24 cellular contexts compared by ENCODE assay signal in genomic region chr6:120587381-120587780, GRCh38.
"Had no signal": no experiment of that assay in that cellular context is flagged by ENCODE, and none has a peak within 500 bp of the region (broad histone marks: within the 10 kb centered on the region; RNA-seq: fewer than 3 reads in every experiment).

No MANE protein-coding gene starts in this region.

- H3K9me3 Mint-ChIP-seq: nephron progenitor cell had no signal

- H3K4me3 ChIP-seq: esophagus muscularis mucosa, gastroesophageal sphincter, heart left ventricle, hepatocyte, left lung, ovary, psoas muscle, sigmoid colon, stomach, thyroid gland, vagina had no signal

- ATAC-seq: foreskin keratinocyte; gastroesophageal sphincter; heart left ventricle; left cardiac atrium; left lung; naive thymus-derived CD8-positive, alpha-beta T cell; psoas muscle; right cardiac atrium; stimulated activated effector memory CD8-positive, alpha-beta T cell treated with anti-CD3 and anti-CD28 coated beads, Interleukin-12 subunit alpha, Interleukin-12 subunit beta, amount 100 ng/mL, for 72 hours had no signal

- DNase-seq: effector CD8-positive, alpha-beta T cell; foreskin keratinocyte; heart left ventricle; left cardiac atrium; left lung; naive thymus-derived CD8-positive, alpha-beta T cell; nephron progenitor cell; occipital lobe; ovary; posterior cingulate gyrus; psoas muscle; right cardiac atrium; sigmoid colon; stimulated activated CD4-positive, alpha-beta T cell treated with anti-CD3 and anti-CD28 coated beads, Interleukin-2, amount 100 ng/mL, for 24 hours; stimulated activated CD4-positive, alpha-beta T cell treated with anti-CD3 and anti-CD28 coated beads, Interleukin-4, amount 100 ng/mL, for 24 hours; stimulated activated naive CD4-positive, alpha-beta T cell treated with Interleukin-2 at 50 U/mL for 16 hours; stomach; thyroid gland; trophoblast cell had no signal

- H3K27me3 Mint-ChIP-seq: naive thymus-derived CD8-positive, alpha-beta T cell had no signal

- H3K27me3 ChIP-seq: esophagus muscularis mucosa, foreskin keratinocyte, gastroesophageal sphincter, heart left ventricle, hepatocyte, left lung, ovary, sigmoid colon, stomach, thyroid gland, vagina had no signal

- H3K27ac Mint-ChIP-seq: naive thymus-derived CD8-positive, alpha-beta T cell; nephron progenitor cell; stimulated activated effector memory CD8-positive, alpha-beta T cell treated with anti-CD3 and anti-CD28 coated beads, Interleukin-12 subunit alpha, Interleukin-12 subunit beta, amount 100 ng/mL, for 72 hours had no signal

- H3K79me2 ChIP-seq: hepatocyte had no signal

- H3K27ac ChIP-seq: esophagus muscularis mucosa, foreskin keratinocyte, gastroesophageal sphincter, heart left ventricle, hepatocyte, left lung, ovary, psoas muscle, sigmoid colon, stomach, thyroid gland, vagina had no signal

- H3K9me3 ChIP-seq: esophagus muscularis mucosa, left lung, ovary, psoas muscle, sigmoid colon, stomach, thyroid gland, vagina had no signal

- H3K36me3 Mint-ChIP-seq: naive thymus-derived CD8-positive, alpha-beta T cell; stimulated activated effector memory CD8-positive, alpha-beta T cell treated with anti-CD3 and anti-CD28 coated beads, Interleukin-12 subunit alpha, Interleukin-12 subunit beta, amount 100 ng/mL, for 72 hours had no signal

- H3K4me2 ChIP-seq: hepatocyte had no signal

- H3K36me3 ChIP-seq: esophagus muscularis mucosa, gastroesophageal sphincter, heart left ventricle, left lung, ovary, sigmoid colon, stomach, thyroid gland, vagina had no signal

- H2AFZ ChIP-seq: hepatocyte had no signal

- H3K4me1 ChIP-seq: esophagus muscularis mucosa, foreskin keratinocyte, gastroesophageal sphincter, heart left ventricle, left lung, psoas muscle, sigmoid colon, stomach, vagina had no signal

- H3K4me3 Mint-ChIP-seq: naive thymus-derived CD8-positive, alpha-beta T cell; nephron progenitor cell; stimulated activated effector memory CD8-positive, alpha-beta T cell treated with anti-CD3 and anti-CD28 coated beads, Interleukin-12 subunit alpha, Interleukin-12 subunit beta, amount 100 ng/mL, for 72 hours had no signal

- H3K4me1 Mint-ChIP-seq: naive thymus-derived CD8-positive, alpha-beta T cell; nephron progenitor cell; stimulated activated effector memory CD8-positive, alpha-beta T cell treated with anti-CD3 and anti-CD28 coated beads, Interleukin-12 subunit alpha, Interleukin-12 subunit beta, amount 100 ng/mL, for 72 hours had no signal
